In the genomic region with DNA sequence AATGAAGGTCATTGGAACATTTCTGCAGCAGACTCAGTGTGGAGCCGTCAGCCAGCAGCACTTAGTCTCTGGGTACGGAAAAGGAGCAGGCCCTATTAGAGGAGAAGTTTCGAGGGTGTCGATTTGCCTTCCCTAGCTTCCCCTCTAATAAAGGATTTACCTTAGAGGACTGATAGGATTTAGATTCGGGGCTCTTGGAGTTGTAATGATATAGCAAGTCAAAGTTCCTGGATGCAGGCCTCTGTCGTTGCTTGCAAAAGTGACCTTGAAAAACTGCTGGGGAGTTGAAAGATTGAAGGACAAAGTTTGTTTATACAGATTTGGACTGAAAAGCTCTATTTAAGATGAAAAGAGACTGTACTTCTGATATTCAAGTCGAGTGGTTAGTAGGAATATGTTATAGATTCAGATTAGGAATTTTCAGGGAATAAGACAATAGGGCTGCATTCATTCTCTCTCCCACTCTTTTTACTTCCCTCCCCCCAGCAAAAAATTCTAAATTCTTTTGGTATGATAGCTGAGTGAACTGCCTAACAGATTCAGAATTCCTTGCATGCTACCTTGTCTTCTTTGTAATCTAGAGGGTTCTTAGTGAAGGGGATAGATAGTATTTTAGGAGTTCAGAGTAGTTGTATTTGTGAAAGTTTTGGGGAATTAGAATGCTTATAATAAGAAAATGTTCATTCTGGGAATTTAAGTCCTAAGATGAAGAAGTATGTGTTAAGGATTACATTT, we compare ENCODE assay signal across 9 cellular contexts. TPM values are rescaled to one million over a fixed set of nuclear protein-coding genes. Genes with fewer than 3 reads are reported as not detected.
DNase-seq lines count a peak whose midpoint lies in the region; ATAC-seq, FAIRE-seq and TF ChIP-seq lines count a peak whose summit lies in the region.
"Had no signal": no experiment of that assay in that cellular context is flagged by ENCODE, and none has a peak within 500 bp of the region (broad histone marks: within the 10 kb centered on the region; RNA-seq: fewer than 3 reads in every experiment).

No MANE protein-coding gene starts in this region.

- H3K27ac ChIP-seq in mesendoderm (ENCODE audit: low read depth, low read length) = no peak overlapping the region
- H3K27ac ChIP-seq in urinary bladder (ENCODE audit: low read depth) = peak overlapping the region; percentile 49
- no peak overlapping the region for H3K27ac ChIP-seq in effector memory CD4-positive, alpha-beta T cell (ENCODE audit: insufficient read depth, low read length, poor library complexity, severe bottlenecking)

- H3K36me3 ChIP-seq in mesendoderm (ENCODE audit: control insufficient read depth, insufficient read depth, low read length) = no peaks in the 10 kb centered on the region
- no peaks in the 10 kb centered on the region for H3K36me3 ChIP-seq in urinary bladder (ENCODE audit: insufficient read depth)
- no peaks in the 10 kb centered on the region for H3K36me3 ChIP-seq in effector memory CD4-positive, alpha-beta T cell (ENCODE audit: control insufficient read depth, insufficient read depth, low read length)

- TF ChIP-seq POLR2A in GM12891 (IDR thresholded peaks at IDR 0.05; ENCODE audit: low read depth, low read length) = no peak

- peaks cover 5% of the 10 kb centered on the region for H3K36me3 Mint-ChIP-seq in activated naive CD4-positive, alpha-beta T cell treated with anti-CD3 and anti-CD28 coated beads, Interleukin-2, amount 50 U/mL, for 24 hours
- H3K36me3 Mint-ChIP-seq in activated naive CD4-positive, alpha-beta T cell treated with anti-CD3 and anti-CD28 coated beads, Interleukin-2, amount 50 U/mL, for 72 hours = peaks cover 5 to 23% of the 10 kb centered on the region in 2 donors

- no peak overlapping the region for H3K23ac ChIP-seq in mesendoderm (ENCODE audit: low read length)

- H3K4me1 ChIP-seq in mesendoderm (ENCODE audit: control insufficient read depth, low read depth, low read length) = no peaks in the 10 kb centered on the region
- no peaks in the 10 kb centered on the region for H3K4me1 ChIP-seq in urinary bladder (ENCODE audit: insufficient read depth)
- peaks cover 14% of the 10 kb centered on the region for H3K4me1 ChIP-seq in effector memory CD4-positive, alpha-beta T cell (ENCODE audit: control insufficient read depth, insufficient read depth, low read length, poor library complexity, severe bottlenecking)

- H3K9me3 Mint-ChIP-seq in activated naive CD4-positive, alpha-beta T cell treated with anti-CD3 and anti-CD28 coated beads, Interleukin-2, amount 50 U/mL, for 24 hours = no peaks in the 10 kb centered on the region
- no peaks in the 10 kb centered on the region for H3K9me3 Mint-ChIP-seq in activated naive CD4-positive, alpha-beta T cell treated with anti-CD3 and anti-CD28 coated beads, Interleukin-2, amount 50 U/mL, for 72 hours

- H3K27me3 ChIP-seq in mesendoderm (ENCODE audit: insufficient read depth, low read length, poor library complexity) = no peaks in the 10 kb centered on the region
- H3K27me3 ChIP-seq in effector memory CD4-positive, alpha-beta T cell (replicated peaks; ENCODE audit: control insufficient read depth, insufficient read depth, low read length, poor library complexity, severe bottlenecking) = no peaks in the 10 kb centered on the region

- ATAC-seq in activated naive CD4-positive, alpha-beta T cell treated with anti-CD3 and anti-CD28 coated beads, Interleukin-2, amount 50 U/mL, for 72 hours = no peak

- H3K4me1 Mint-ChIP-seq in activated naive CD4-positive, alpha-beta T cell treated with anti-CD3 and anti-CD28 coated beads, Interleukin-2, amount 50 U/mL, for 24 hours = peaks cover 67% of the 10 kb centered on the region

- H2BK15ac ChIP-seq in mesendoderm (replicated peaks; ENCODE audit: low read depth) = no peak overlapping the region

- H3K9me3 ChIP-seq in effector memory CD4-positive, alpha-beta T cell (ENCODE audit: control insufficient read depth, low read length) = no peaks in the 10 kb centered on the region

- H3K4me3 Mint-ChIP-seq in activated naive CD4-positive, alpha-beta T cell treated with anti-CD3 and anti-CD28 coated beads, Interleukin-2, amount 50 U/mL, for 24 hours = peak overlapping the region; percentile 93

- H4K5ac ChIP-seq in mesendoderm (ENCODE audit: low read length) = no peak overlapping the region

- H3K9ac ChIP-seq in mesendoderm (ENCODE audit: low read length) = peak overlapping the region; percentile 36

- no CpG with 5 or more reads among the region's 7 CpGs for WGBS in mesendoderm (ENCODE audit: extremely low coverage, insufficient coverage, low lambda C conversion rate)
- WGBS in urinary bladder = 17% methylated on average over 7 of the region's 7 CpGs

- H2BK5ac ChIP-seq in mesendoderm (ENCODE audit: low read length) = no peak overlapping the region

- H3K27ac Mint-ChIP-seq in activated naive CD4-positive, alpha-beta T cell treated with anti-CD3 and anti-CD28 coated beads, Interleukin-2, amount 50 U/mL, for 24 hours = peak overlapping the region; percentile 43
- H3K27ac Mint-ChIP-seq in activated naive CD4-positive, alpha-beta T cell treated with anti-CD3 and anti-CD28 coated beads, Interleukin-2, amount 50 U/mL, for 72 hours = peak overlapping the region in 1 of 2 donors; percentile 63

- H3K79me1 ChIP-seq in mesendoderm (ENCODE audit: low read length) = peaks cover 1% of the 10 kb centered on the region

- no peak for FAIRE-seq in GM12891 (lab: Jason Lieb, UNC)
- FAIRE-seq: TTC549 had no signal

- H3K27me3 Mint-ChIP-seq in activated naive CD4-positive, alpha-beta T cell treated with anti-CD3 and anti-CD28 coated beads, Interleukin-2, amount 50 U/mL, for 24 hours = no peaks in the 10 kb centered on the region

- peak overlapping the region; percentile 43 for H3K56ac ChIP-seq in mesendoderm (ENCODE audit: low read length)

- H2BK120ac ChIP-seq in mesendoderm (ENCODE audit: low read depth, low read length) = peak overlapping the region; percentile 88

- peak overlapping the region; percentile 92 for H3K18ac ChIP-seq in mesendoderm (ENCODE audit: low read length)

- H3K4me3 ChIP-seq in mesendoderm (ENCODE audit: low read length) (no peak overlapping the region), urinary bladder (ENCODE audit: low read depth, low read length) (no peak overlapping the region)
- H3K4me3 ChIP-seq in effector memory CD4-positive, alpha-beta T cell (ENCODE audit: insufficient read depth, low read depth, low read length, poor library complexity, severe bottlenecking) = no peak overlapping the region

- DNase-seq in activated naive CD4-positive, alpha-beta T cell treated with anti-CD3 and anti-CD28 coated beads, Interleukin-2, amount 50 U/mL, for 72 hours (ENCODE audit: low spot score in 2 of 2) = no peak
- DNase-seq in cerebellar cortex (ENCODE audit: low spot score) = peak; percentile 54
- peak; percentile 63 for DNase-seq in mesendoderm
- no peak for DNase-seq in effector memory CD4-positive, alpha-beta T cell
- no peak for DNase-seq in GM12891 (ENCODE audit: insufficient read length, low spot score)
- no peak for DNase-seq in NCI-H526 (lab: John Stamatoyannopoulos, UW)

- no peak overlapping the region for H2AK5ac ChIP-seq in mesendoderm (ENCODE audit: low read length)

- peak overlapping the region; percentile 7 for H3K4me2 ChIP-seq in mesendoderm (ENCODE audit: low read length)

- no peak overlapping the region for H4K8ac ChIP-seq in mesendoderm (ENCODE audit: low read depth, low read length)

- peak overlapping the region; percentile 52 for H3K4ac ChIP-seq in mesendoderm (ENCODE audit: low read depth, low read length)

- peaks cover 25% of the 10 kb centered on the region for H3K79me2 ChIP-seq in mesendoderm (ENCODE audit: control insufficient read depth, insufficient read depth, low read length)

TF ChIP-seq in GM12891, 5 proteins besides CTCF, POLR2A, EP300 and RAD21:
- no peak for TF ChIP-seq POLR2AphosphoS5 (IDR thresholded peaks at IDR 0.05; ENCODE audit: low read depth, low read length)
- no peak for TF ChIP-seq PAX5 (IDR thresholded peaks at IDR 0.05; ENCODE audit: insufficient read depth, low read length, severe bottlenecking)
- no peak for TF ChIP-seq SPI1 (IDR thresholded peaks at IDR 0.05; ENCODE audit: low read depth, low read length)
- no peak for TF ChIP-seq TAF1 (IDR thresholded peaks at IDR 0.05; ENCODE audit: low read depth, low read length)
- TF ChIP-seq POU2F2 (IDR thresholded peaks at IDR 0.05; ENCODE audit: low read depth, low read length) = no peak

RNA-seq across cellular contexts. Expression of a gene that starts 19.2 kb away (rescaled TPM):
- 10 to 100 TPM; 58.9 to 62.5 TPM for total RNA-seq in activated naive CD4-positive, alpha-beta T cell treated with anti-CD3 and anti-CD28 coated beads, Interleukin-2, amount 50 U/mL, for 72 hours
- polyA plus RNA-seq in mesendoderm (2013, experiment 1 of 2) = 60.3 TPM
- 58.2 TPM for polyA plus RNA-seq in mesendoderm (2013, experiment 2 of 2)
- total RNA-seq in urinary bladder = 43.8 TPM
- 52.3 TPM for polyA plus RNA-seq in urinary bladder
- polyA plus RNA-seq in GM12891 (2012; ENCODE audit: low read depth, missing spikeins) = 33.9 TPM

RNA-seq across cellular contexts. Expression of a gene that starts 45.3 kb away (rescaled TPM):
- 1 to 10 TPM; 6.9 to 8.3 TPM for total RNA-seq in activated naive CD4-positive, alpha-beta T cell treated with anti-CD3 and anti-CD28 coated beads, Interleukin-2, amount 50 U/mL, for 72 hours
- polyA plus RNA-seq in mesendoderm (2013, experiment 1 of 2) = 2.9 TPM
- 2.7 TPM for polyA plus RNA-seq in mesendoderm (2013, experiment 2 of 2)
- 3.1 TPM for total RNA-seq in urinary bladder
- polyA plus RNA-seq in urinary bladder = 4.0 TPM
- polyA plus RNA-seq in GM12891 (2012; ENCODE audit: low read depth, missing spikeins) = 0.13 TPM

Comparison
In these comparisons a context has a peak if more than half of its experiments do, and no peak if none do; other contexts are left out.
1. DNase-seq: peak in cerebellar cortex (single experiment) and mesendoderm (single experiment); none in activated naive CD4-positive, alpha-beta T cell treated with anti-CD3 and anti-CD28 coated beads, Interleukin-2, amount 50 U/mL, for 72 hours (0 of 2), effector memory CD4-positive, alpha-beta T cell (0 of 3), GM12891 (single experiment) and NCI-H526 (0 of 2).